15 cellular contexts compared by ENCODE assay signal in genomic region chr12:101940400-101940950, GRCh38.
DNase-seq lines count a peak whose midpoint lies in the region; ATAC-seq and TF ChIP-seq lines count a peak whose summit lies in the region.
"Had no signal": no experiment of that assay in that cellular context is flagged by ENCODE, and none has a peak within 500 bp of the region (broad histone marks: within the 10 kb centered on the region; RNA-seq: fewer than 3 reads in every experiment).

No MANE protein-coding gene starts in this region.

- H3K79me2 ChIP-seq in GM23338 (replicated peaks; ENCODE audit: insufficient read depth) (no peaks in the 10 kb centered on the region), OCI-LY3 (ENCODE audit: low read length) (peaks cover 69% of the 10 kb centered on the region), mesendoderm (ENCODE audit: control insufficient read depth, insufficient read depth, low read length) (no peaks in the 10 kb centered on the region)

- peak overlapping the region; percentile 78; the same call in 1 of the 2 replicates for H2AFZ ChIP-seq in GM23338
- no peak overlapping the region for H2AFZ ChIP-seq in OCI-LY3 (ENCODE audit: low read depth, low read length)

- H4K20me1 ChIP-seq in GM23338 (replicated peaks; ENCODE audit: insufficient read depth) (no peaks in the 10 kb centered on the region), OCI-LY3 (ENCODE audit: insufficient read depth, low read length) (peaks cover 4% of the 10 kb centered on the region; the same call in 1 of the 2 replicates)

- H4K8ac ChIP-seq in mesendoderm (ENCODE audit: low read depth, low read length) = no peak overlapping the region

- no peaks in the 10 kb centered on the region for H3F3A ChIP-seq in GM23338 (replicated peaks; ENCODE audit: low read depth)

- H3K27me3 ChIP-seq in GM23338 (ENCODE audit: insufficient read depth) (no peaks in the 10 kb centered on the region), OCI-LY3 (ENCODE audit: low read depth, low read length) (no peaks in the 10 kb centered on the region), mesendoderm (ENCODE audit: insufficient read depth, low read length, poor library complexity) (no peaks in the 10 kb centered on the region)
- H3K27me3 ChIP-seq: cardiac muscle cell, tibial artery had no signal

- H3K36me3 Mint-ChIP-seq in GM23338 (ENCODE audit: low read depth) = no peaks in the 10 kb centered on the region
- H3K36me3 Mint-ChIP-seq: CD4-positive, alpha-beta memory T cell had no signal

- H3K4me1 ChIP-seq in GM23338 (ENCODE audit: insufficient read depth) = peaks cover 3% of the 10 kb centered on the region; the same call in 1 of the 2 replicates
- peaks cover 69% of the 10 kb centered on the region for H3K4me1 ChIP-seq in OCI-LY3 (ENCODE audit: low read length)
- peaks cover 3% of the 10 kb centered on the region for H3K4me1 ChIP-seq in mesendoderm (ENCODE audit: control insufficient read depth, low read depth, low read length)

- peaks cover 20% of the 10 kb centered on the region; the same call in 2 of the 3 replicates for H3K4me1 Mint-ChIP-seq in GM23338

- TF ChIP-seq CTCF in GM23338 (conservative IDR thresholded peaks at IDR 0.05; ENCODE audit: low read depth in 2 of 2) = no peak
- no peak for TF ChIP-seq CTCF in OCI-LY3 (IDR thresholded peaks at IDR 0.05; ENCODE audit: low read depth, low read length)
- TF ChIP-seq CTCF in fibroblast of pulmonary artery (IDR thresholded peaks at IDR 0.05; ENCODE audit: low read length, missing control alignments) = no peak

- no peak overlapping the region for H2BK15ac ChIP-seq in mesendoderm (replicated peaks; ENCODE audit: low read depth)

- ATAC-seq in GM23338 (no peak), GM21723 (IDR thresholded peaks at IDR 0.05; ENCODE audit: unreplicated experiment) (no peak)
- ATAC-seq: activated CD4-positive, CD25-positive, alpha-beta regulatory T cell treated with anti-CD3 and anti-CD28 coated beads, Interleukin-2, amount 50 U/mL, for 24 hours had no signal

- H3K4me3 ChIP-seq in GM23338 = no peak overlapping the region
- 0 out of 2 replicates have a peak overlapping the region, but pooled peaks have one; percentile 6 for H3K4me3 ChIP-seq in OCI-LY3 (ENCODE audit: low read length)
- no peak overlapping the region for H3K4me3 ChIP-seq in fibroblast of pulmonary artery (replicated peaks; ENCODE audit: low read depth, low read length)
- H3K4me3 ChIP-seq in skin epidermis = no peak overlapping the region
- no peak overlapping the region for H3K4me3 ChIP-seq in mesendoderm (ENCODE audit: low read length)
- H3K4me3 ChIP-seq: cardiac muscle cell, mucosa of descending colon, tibial artery had no signal

- H3K4ac ChIP-seq in mesendoderm (ENCODE audit: low read depth, low read length) = no peak overlapping the region

- no CpG with 5 or more reads among the region's 5 CpGs for WGBS in mesendoderm (ENCODE audit: extremely low coverage, insufficient coverage, low lambda C conversion rate)

- no peak overlapping the region for H3K4me3 Mint-ChIP-seq in GM23338
- H3K4me3 Mint-ChIP-seq: activated naive CD4-positive, alpha-beta T cell treated with anti-CD3 and anti-CD28 coated beads for 36 hours; CD4-positive, alpha-beta memory T cell had no signal

- H2BK120ac ChIP-seq in mesendoderm (ENCODE audit: low read depth, low read length) = no peak overlapping the region

- peak overlapping the region; percentile 47 for H3K9ac ChIP-seq in OCI-LY3 (ENCODE audit: low read length)
- no peak overlapping the region for H3K9ac ChIP-seq in mesendoderm (ENCODE audit: low read length)

- H3K27ac Mint-ChIP-seq in GM23338 = 0 out of 2 replicates have a peak overlapping the region, but pooled peaks have one; percentile 23
- H3K27ac Mint-ChIP-seq: activated naive CD4-positive, alpha-beta T cell treated with anti-CD3 and anti-CD28 coated beads for 36 hours; CD4-positive, alpha-beta memory T cell had no signal

- no peaks in the 10 kb centered on the region for H3K9me2 ChIP-seq in GM23338 (ENCODE audit: insufficient read depth)

- H3K79me1 ChIP-seq in mesendoderm (ENCODE audit: low read length) = no peaks in the 10 kb centered on the region

- H3K56ac ChIP-seq in mesendoderm (ENCODE audit: low read length) = no peak overlapping the region

- H2BK5ac ChIP-seq in mesendoderm (ENCODE audit: low read length) = no peak overlapping the region

- H3K4me2 ChIP-seq in GM23338 = no peak overlapping the region; the same call in 1 of the 2 replicates
- peak overlapping the region; percentile 46 for H3K4me2 ChIP-seq in OCI-LY3 (ENCODE audit: low read length)
- H3K4me2 ChIP-seq in mesendoderm (ENCODE audit: low read length) = no peak overlapping the region

- no peaks in the 10 kb centered on the region for H3K27me3 Mint-ChIP-seq in GM23338 (ENCODE audit: insufficient read depth, low read depth, poor library complexity)

- H3K9me3 ChIP-seq in OCI-LY3 (ENCODE audit: insufficient read depth, low read length) = no peaks in the 10 kb centered on the region
- H3K9me3 ChIP-seq: mucosa of descending colon, tibial artery had no signal

- H3K18ac ChIP-seq in mesendoderm (ENCODE audit: low read length) = no peak overlapping the region

- no peak overlapping the region for H4K5ac ChIP-seq in mesendoderm (ENCODE audit: low read length)

- no peaks in the 10 kb centered on the region for H3K9me3 Mint-ChIP-seq in GM23338
- H3K9me3 Mint-ChIP-seq: activated naive CD4-positive, alpha-beta T cell treated with anti-CD3 and anti-CD28 coated beads for 36 hours; CD4-positive, alpha-beta memory T cell had no signal

- no peak overlapping the region for H2AK5ac ChIP-seq in mesendoderm (ENCODE audit: low read length)

- DNase-seq in GM23338 (ENCODE audit: low spot score) (no peak), fibroblast of pulmonary artery (ENCODE audit: low read depth) (peak; percentile 14), SW 1271 (lab: John Stamatoyannopoulos, UW) (no peak), mesendoderm (no peak), NCI-H146 (lab: John Stamatoyannopoulos, UW) (no peak)
- DNase-seq: NCI-H1092 had no signal

- no peak overlapping the region for H3K27ac ChIP-seq in GM23338 (ENCODE audit: low read depth)
- H3K27ac ChIP-seq in OCI-LY3 (ENCODE audit: low read length) = peak overlapping the region; percentile 93
- peak overlapping the region in 12 of 21 experiments; percentile 5 to 76 (median 56) for H3K27ac ChIP-seq in skin epidermis
- H3K27ac ChIP-seq in mesendoderm (ENCODE audit: low read depth, low read length) = no peak overlapping the region
- H3K27ac ChIP-seq: cardiac muscle cell had no signal

- H3K23ac ChIP-seq in mesendoderm (ENCODE audit: low read length) = no peak overlapping the region

- no peaks in the 10 kb centered on the region for H3K36me3 ChIP-seq in GM23338 (ENCODE audit: insufficient read depth)
- peaks cover 58% of the 10 kb centered on the region for H3K36me3 ChIP-seq in OCI-LY3 (replicated peaks; ENCODE audit: low read depth, low read length)
- no peaks in the 10 kb centered on the region for H3K36me3 ChIP-seq in mesendoderm (ENCODE audit: control insufficient read depth, insufficient read depth, low read length)
- H3K36me3 ChIP-seq: cardiac muscle cell, tibial artery had no signal

TF ChIP-seq in GM23338, 12 proteins besides CTCF, POLR2A, EP300 and RAD21 (continues in another document):
- TF ChIP-seq EZH2 (IDR thresholded peaks at IDR 0.05; ENCODE audit: low read depth, unreplicated experiment) = no peak
- TF ChIP-seq JUNB (IDR thresholded peaks at IDR 0.05; ENCODE audit: unreplicated experiment) = no peak
- TF ChIP-seq ETS1 (IDR thresholded peaks at IDR 0.05) = no peak
- TF ChIP-seq EZH2phosphoT487 (IDR thresholded peaks at IDR 0.05; ENCODE audit: unreplicated experiment) = no peak
- no peak for TF ChIP-seq NANOG (IDR thresholded peaks at IDR 0.05; ENCODE audit: borderline replicate concordance)
- TF ChIP-seq STAT1 (IDR thresholded peaks at IDR 0.05; ENCODE audit: unreplicated experiment) = no peak
- TF ChIP-seq POLR2AphosphoS5 (IDR thresholded peaks at IDR 0.05; ENCODE audit: low read depth) = no peak

Comparison
In these comparisons a context has a peak if more than half of its experiments do, and no peak if none do; other contexts are left out.
1. H3K27ac ChIP-seq: peak in OCI-LY3 (single experiment) and skin epidermis (12 of 21); none in GM23338 (single experiment) and mesendoderm (single experiment).